ENCODE assay signal across 1 cellular context in the genomic region with DNA sequence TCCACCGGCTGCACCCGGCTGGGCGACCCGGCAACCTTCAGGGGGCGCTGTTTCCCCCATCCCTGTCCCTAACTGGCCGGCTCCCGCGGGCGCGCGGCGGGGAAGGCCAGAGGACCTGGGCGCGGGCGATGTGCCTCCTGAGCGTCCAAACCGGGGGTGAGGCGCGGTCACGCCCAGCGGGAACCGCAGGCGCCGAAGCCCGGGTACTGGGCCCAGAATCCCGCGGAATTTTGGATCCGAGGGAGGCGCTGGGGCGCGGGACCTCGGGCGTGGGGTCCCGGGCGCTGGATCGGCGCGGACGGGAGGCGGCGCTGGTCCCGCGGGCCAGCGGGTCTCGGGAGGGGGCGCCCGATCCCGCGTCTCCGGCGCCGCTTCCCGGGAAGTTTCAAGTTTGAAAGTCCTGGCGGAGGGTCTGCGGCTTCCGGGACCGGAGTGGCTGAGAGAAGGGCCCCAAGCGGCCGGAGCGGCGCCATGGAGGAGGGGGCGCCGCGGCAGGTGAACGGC.
TF ChIP-seq lines count a peak whose summit lies in the region.

A gene (plus strand): TSS at position 59 of the 504 bp plus-strand sequence. CDS start 413 bp downstream, at position 472.

TF ChIP-seq in HepG2, 621 proteins besides CTCF, POLR2A, EP300 and RAD21 (continued from another document and continues in another):
- TF ChIP-seq PHF8 (CRISPR knock-in tag; IDR thresholded peaks at IDR 0.05) (peak; percentile 81), ZNF772 (CRISPR knock-in tag; IDR thresholded peaks at IDR 0.05) (no peak; the same call in none of the 2 replicates), IKZF4 (CRISPR knock-in tag; IDR thresholded peaks at IDR 0.05; ENCODE audit: borderline replicate concordance, low read depth, not compliant biosample characterization) (no peak), NCOA1 (CRISPR knock-in tag; IDR thresholded peaks at IDR 0.05) (peak; percentile 62; the same call in 1 of the 2 replicates), RBM39 (IDR thresholded peaks at IDR 0.05; ENCODE audit: low read depth, low read length, poor library complexity, severe bottlenecking) (peak; percentile 39), MXD4 (CRISPR knock-in tag; IDR thresholded peaks at IDR 0.05) (0 out of 2 replicates have a peak, but pooled peaks have one; percentile 44), SIX4 (CRISPR knock-in tag; IDR thresholded peaks at IDR 0.05) (0 out of 2 replicates have a peak, but pooled peaks have one; percentile 40), ZNF883 (CRISPR knock-in tag; IDR thresholded peaks at IDR 0.05; ENCODE audit: not compliant biosample characterization) (peak; percentile 37), ZBTB42 (CRISPR knock-in tag; IDR thresholded peaks at IDR 0.05) (0 out of 2 replicates have a peak, but pooled peaks have one; percentile 17), TBX2 (CRISPR knock-in tag; IDR thresholded peaks at IDR 0.05; ENCODE audit: borderline replicate concordance) (peak; percentile 54; the same call in 1 of the 2 replicates), ESRRA (CRISPR knock-in tag; IDR thresholded peaks at IDR 0.05; ENCODE audit: low read depth) (0 out of 2 replicates have a peak, but pooled peaks have one; percentile 16), ZNF713 (CRISPR knock-in tag; IDR thresholded peaks at IDR 0.05) (peak; percentile 39; the same call in 1 of the 2 replicates), SIN3A (IDR thresholded peaks at IDR 0.05; ENCODE audit: borderline replicate concordance, low read depth, low read length) (peak; percentile 66), REPIN1 (CRISPR knock-in tag; IDR thresholded peaks at IDR 0.05; ENCODE audit: borderline replicate concordance, low read depth) (peak; percentile 62; the same call in 1 of the 2 replicates), ZMAT3 (CRISPR knock-in tag; conservative IDR thresholded peaks at IDR 0.05) (peak; percentile 77; the same call in 1 of the 2 replicates), MEF2D (CRISPR knock-in tag; IDR thresholded peaks at IDR 0.05) (peak; percentile 56; the same call in 1 of the 2 replicates), ZNF792 (CRISPR knock-in tag; IDR thresholded peaks at IDR 0.05) (0 out of 2 replicates have a peak, but pooled peaks have one; percentile 6), IRF2 (CRISPR knock-in tag; IDR thresholded peaks at IDR 0.05) (0 out of 2 replicates have a peak, but pooled peaks have one; percentile 30), AHR (CRISPR knock-in tag; IDR thresholded peaks at IDR 0.05) (peak; percentile 51; the same call in 1 of the 2 replicates), REXO4 (CRISPR knock-in tag; IDR thresholded peaks at IDR 0.05; ENCODE audit: borderline replicate concordance) (no peak)
- TF ChIP-seq, protein P1, sequence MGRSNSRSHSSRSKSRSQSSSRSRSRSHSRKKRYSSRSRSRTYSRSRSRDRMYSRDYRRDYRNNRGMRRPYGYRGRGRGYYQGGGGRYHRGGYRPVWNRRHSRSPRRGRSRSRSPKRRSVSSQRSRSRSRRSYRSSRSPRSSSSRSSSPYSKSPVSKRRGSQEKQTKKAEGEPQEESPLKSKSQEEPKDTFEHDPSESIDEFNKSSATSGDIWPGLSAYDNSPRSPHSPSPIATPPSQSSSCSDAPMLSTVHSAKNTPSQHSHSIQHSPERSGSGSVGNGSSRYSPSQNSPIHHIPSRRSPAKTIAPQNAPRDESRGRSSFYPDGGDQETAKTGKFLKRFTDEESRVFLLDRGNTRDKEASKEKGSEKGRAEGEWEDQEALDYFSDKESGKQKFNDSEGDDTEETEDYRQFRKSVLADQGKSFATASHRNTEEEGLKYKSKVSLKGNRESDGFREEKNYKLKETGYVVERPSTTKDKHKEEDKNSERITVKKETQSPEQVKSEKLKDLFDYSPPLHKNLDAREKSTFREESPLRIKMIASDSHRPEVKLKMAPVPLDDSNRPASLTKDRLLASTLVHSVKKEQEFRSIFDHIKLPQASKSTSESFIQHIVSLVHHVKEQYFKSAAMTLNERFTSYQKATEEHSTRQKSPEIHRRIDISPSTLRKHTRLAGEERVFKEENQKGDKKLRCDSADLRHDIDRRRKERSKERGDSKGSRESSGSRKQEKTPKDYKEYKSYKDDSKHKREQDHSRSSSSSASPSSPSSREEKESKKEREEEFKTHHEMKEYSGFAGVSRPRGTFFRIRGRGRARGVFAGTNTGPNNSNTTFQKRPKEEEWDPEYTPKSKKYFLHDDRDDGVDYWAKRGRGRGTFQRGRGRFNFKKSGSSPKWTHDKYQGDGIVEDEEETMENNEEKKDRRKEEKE (IDR thresholded peaks at IDR 0.05): no peak
- TF ChIP-seq, protein P2, sequence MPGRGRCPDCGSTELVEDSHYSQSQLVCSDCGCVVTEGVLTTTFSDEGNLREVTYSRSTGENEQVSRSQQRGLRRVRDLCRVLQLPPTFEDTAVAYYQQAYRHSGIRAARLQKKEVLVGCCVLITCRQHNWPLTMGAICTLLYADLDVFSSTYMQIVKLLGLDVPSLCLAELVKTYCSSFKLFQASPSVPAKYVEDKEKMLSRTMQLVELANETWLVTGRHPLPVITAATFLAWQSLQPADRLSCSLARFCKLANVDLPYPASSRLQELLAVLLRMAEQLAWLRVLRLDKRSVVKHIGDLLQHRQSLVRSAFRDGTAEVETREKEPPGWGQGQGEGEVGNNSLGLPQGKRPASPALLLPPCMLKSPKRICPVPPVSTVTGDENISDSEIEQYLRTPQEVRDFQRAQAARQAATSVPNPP (CRISPR knock-in tag; IDR thresholded peaks at IDR 0.05): no peak
- TF ChIP-seq, protein P3, sequence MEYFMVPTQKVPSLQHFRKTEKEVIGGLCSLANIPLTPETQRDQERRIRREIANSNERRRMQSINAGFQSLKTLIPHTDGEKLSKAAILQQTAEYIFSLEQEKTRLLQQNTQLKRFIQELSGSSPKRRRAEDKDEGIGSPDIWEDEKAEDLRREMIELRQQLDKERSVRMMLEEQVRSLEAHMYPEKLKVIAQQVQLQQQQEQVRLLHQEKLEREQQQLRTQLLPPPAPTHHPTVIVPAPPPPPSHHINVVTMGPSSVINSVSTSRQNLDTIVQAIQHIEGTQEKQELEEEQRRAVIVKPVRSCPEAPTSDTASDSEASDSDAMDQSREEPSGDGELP (IDR thresholded peaks at IDR 0.05; ENCODE audit: borderline replicate concordance, low read depth): peak; percentile 22; the same call in 1 of the 2 replicates
- TF ChIP-seq, protein P4, sequence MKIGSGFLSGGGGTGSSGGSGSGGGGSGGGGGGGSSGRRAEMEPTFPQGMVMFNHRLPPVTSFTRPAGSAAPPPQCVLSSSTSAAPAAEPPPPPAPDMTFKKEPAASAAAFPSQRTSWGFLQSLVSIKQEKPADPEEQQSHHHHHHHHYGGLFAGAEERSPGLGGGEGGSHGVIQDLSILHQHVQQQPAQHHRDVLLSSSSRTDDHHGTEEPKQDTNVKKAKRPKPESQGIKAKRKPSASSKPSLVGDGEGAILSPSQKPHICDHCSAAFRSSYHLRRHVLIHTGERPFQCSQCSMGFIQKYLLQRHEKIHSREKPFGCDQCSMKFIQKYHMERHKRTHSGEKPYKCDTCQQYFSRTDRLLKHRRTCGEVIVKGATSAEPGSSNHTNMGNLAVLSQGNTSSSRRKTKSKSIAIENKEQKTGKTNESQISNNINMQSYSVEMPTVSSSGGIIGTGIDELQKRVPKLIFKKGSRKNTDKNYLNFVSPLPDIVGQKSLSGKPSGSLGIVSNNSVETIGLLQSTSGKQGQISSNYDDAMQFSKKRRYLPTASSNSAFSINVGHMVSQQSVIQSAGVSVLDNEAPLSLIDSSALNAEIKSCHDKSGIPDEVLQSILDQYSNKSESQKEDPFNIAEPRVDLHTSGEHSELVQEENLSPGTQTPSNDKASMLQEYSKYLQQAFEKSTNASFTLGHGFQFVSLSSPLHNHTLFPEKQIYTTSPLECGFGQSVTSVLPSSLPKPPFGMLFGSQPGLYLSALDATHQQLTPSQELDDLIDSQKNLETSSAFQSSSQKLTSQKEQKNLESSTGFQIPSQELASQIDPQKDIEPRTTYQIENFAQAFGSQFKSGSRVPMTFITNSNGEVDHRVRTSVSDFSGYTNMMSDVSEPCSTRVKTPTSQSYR (CRISPR knock-in tag; IDR thresholded peaks at IDR 0.05; ENCODE audit: borderline replicate concordance): no peak
- TF ChIP-seq, protein P5, sequence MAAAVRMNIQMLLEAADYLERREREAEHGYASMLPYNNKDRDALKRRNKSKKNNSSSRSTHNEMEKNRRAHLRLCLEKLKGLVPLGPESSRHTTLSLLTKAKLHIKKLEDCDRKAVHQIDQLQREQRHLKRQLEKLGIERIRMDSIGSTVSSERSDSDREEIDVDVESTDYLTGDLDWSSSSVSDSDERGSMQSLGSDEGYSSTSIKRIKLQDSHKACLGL (CRISPR knock-in tag; IDR thresholded peaks at IDR 0.05): peak; percentile 66
- TF ChIP-seq, protein P6, sequence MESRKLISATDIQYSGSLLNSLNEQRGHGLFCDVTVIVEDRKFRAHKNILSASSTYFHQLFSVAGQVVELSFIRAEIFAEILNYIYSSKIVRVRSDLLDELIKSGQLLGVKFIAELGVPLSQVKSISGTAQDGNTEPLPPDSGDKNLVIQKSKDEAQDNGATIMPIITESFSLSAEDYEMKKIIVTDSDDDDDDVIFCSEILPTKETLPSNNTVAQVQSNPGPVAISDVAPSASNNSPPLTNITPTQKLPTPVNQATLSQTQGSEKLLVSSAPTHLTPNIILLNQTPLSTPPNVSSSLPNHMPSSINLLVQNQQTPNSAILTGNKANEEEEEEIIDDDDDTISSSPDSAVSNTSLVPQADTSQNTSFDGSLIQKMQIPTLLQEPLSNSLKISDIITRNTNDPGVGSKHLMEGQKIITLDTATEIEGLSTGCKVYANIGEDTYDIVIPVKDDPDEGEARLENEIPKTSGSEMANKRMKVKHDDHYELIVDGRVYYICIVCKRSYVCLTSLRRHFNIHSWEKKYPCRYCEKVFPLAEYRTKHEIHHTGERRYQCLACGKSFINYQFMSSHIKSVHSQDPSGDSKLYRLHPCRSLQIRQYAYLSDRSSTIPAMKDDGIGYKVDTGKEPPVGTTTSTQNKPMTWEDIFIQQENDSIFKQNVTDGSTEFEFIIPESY (CRISPR knock-in tag; IDR thresholded peaks at IDR 0.05): no peak
- TF ChIP-seq, protein P7, sequence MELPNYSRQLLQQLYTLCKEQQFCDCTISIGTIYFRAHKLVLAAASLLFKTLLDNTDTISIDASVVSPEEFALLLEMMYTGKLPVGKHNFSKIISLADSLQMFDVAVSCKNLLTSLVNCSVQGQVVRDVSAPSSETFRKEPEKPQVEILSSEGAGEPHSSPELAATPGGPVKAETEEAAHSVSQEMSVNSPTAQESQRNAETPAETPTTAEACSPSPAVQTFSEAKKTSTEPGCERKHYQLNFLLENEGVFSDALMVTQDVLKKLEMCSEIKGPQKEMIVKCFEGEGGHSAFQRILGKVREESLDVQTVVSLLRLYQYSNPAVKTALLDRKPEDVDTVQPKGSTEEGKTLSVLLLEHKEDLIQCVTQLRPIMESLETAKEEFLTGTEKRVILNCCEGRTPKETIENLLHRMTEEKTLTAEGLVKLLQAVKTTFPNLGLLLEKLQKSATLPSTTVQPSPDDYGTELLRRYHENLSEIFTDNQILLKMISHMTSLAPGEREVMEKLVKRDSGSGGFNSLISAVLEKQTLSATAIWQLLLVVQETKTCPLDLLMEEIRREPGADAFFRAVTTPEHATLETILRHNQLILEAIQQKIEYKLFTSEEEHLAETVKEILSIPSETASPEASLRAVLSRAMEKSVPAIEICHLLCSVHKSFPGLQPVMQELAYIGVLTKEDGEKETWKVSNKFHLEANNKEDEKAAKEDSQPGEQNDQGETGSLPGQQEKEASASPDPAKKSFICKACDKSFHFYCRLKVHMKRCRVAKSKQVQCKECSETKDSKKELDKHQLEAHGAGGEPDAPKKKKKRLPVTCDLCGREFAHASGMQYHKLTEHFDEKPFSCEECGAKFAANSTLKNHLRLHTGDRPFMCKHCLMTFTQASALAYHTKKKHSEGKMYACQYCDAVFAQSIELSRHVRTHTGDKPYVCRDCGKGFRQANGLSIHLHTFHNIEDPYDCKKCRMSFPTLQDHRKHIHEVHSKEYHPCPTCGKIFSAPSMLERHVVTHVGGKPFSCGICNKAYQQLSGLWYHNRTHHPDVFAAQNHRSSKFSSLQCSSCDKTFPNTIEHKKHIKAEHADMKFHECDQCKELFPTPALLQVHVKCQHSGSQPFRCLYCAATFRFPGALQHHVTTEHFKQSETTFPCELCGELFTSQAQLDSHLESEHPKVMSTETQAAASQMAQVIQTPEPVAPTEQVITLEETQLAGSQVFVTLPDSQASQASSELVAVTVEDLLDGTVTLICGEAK (IDR thresholded peaks at IDR 0.05): no peak
- TF ChIP-seq, protein P7 (CRISPR knock-in tag; IDR thresholded peaks at IDR 0.05): peak; percentile 29; the same call in 1 of the 2 replicates
- TF ChIP-seq, protein P8, sequence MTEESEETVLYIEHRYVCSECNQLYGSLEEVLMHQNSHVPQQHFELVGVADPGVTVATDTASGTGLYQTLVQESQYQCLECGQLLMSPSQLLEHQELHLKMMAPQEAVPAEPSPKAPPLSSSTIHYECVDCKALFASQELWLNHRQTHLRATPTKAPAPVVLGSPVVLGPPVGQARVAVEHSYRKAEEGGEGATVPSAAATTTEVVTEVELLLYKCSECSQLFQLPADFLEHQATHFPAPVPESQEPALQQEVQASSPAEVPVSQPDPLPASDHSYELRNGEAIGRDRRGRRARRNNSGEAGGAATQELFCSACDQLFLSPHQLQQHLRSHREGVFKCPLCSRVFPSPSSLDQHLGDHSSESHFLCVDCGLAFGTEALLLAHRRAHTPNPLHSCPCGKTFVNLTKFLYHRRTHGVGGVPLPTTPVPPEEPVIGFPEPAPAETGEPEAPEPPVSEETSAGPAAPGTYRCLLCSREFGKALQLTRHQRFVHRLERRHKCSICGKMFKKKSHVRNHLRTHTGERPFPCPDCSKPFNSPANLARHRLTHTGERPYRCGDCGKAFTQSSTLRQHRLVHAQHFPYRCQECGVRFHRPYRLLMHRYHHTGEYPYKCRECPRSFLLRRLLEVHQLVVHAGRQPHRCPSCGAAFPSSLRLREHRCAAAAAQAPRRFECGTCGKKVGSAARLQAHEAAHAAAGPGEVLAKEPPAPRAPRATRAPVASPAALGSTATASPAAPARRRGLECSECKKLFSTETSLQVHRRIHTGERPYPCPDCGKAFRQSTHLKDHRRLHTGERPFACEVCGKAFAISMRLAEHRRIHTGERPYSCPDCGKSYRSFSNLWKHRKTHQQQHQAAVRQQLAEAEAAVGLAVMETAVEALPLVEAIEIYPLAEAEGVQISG (CRISPR knock-in tag; IDR thresholded peaks at IDR 0.05): peak; percentile 82
